ENCODE assay signal across 1 cellular context in the genomic region with DNA sequence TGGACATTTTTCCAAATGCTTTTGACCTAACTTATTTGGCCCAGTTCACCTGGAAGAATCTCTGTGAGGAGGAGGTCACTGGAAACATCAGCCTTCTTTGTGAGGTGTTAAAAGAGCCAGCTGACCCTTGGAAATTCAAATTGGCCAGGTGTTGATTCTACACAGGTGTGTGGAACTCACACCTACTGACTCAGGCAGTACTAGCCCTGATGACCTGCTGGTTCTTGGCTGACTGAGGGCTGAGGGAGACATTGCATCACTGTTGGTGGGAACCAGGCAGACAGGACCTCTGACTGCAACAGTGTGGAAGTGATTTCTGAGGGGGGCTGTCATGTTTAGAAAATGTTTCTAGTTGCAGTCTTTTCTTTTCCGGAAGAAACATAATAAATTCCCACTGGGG.
TF ChIP-seq lines count a peak whose summit lies in the region.

No MANE protein-coding gene starts in this region.

TF ChIP-seq in GM23338, 12 proteins besides CTCF, POLR2A, EP300 and RAD21 (continued from another document):
- TF ChIP-seq, protein P1, sequence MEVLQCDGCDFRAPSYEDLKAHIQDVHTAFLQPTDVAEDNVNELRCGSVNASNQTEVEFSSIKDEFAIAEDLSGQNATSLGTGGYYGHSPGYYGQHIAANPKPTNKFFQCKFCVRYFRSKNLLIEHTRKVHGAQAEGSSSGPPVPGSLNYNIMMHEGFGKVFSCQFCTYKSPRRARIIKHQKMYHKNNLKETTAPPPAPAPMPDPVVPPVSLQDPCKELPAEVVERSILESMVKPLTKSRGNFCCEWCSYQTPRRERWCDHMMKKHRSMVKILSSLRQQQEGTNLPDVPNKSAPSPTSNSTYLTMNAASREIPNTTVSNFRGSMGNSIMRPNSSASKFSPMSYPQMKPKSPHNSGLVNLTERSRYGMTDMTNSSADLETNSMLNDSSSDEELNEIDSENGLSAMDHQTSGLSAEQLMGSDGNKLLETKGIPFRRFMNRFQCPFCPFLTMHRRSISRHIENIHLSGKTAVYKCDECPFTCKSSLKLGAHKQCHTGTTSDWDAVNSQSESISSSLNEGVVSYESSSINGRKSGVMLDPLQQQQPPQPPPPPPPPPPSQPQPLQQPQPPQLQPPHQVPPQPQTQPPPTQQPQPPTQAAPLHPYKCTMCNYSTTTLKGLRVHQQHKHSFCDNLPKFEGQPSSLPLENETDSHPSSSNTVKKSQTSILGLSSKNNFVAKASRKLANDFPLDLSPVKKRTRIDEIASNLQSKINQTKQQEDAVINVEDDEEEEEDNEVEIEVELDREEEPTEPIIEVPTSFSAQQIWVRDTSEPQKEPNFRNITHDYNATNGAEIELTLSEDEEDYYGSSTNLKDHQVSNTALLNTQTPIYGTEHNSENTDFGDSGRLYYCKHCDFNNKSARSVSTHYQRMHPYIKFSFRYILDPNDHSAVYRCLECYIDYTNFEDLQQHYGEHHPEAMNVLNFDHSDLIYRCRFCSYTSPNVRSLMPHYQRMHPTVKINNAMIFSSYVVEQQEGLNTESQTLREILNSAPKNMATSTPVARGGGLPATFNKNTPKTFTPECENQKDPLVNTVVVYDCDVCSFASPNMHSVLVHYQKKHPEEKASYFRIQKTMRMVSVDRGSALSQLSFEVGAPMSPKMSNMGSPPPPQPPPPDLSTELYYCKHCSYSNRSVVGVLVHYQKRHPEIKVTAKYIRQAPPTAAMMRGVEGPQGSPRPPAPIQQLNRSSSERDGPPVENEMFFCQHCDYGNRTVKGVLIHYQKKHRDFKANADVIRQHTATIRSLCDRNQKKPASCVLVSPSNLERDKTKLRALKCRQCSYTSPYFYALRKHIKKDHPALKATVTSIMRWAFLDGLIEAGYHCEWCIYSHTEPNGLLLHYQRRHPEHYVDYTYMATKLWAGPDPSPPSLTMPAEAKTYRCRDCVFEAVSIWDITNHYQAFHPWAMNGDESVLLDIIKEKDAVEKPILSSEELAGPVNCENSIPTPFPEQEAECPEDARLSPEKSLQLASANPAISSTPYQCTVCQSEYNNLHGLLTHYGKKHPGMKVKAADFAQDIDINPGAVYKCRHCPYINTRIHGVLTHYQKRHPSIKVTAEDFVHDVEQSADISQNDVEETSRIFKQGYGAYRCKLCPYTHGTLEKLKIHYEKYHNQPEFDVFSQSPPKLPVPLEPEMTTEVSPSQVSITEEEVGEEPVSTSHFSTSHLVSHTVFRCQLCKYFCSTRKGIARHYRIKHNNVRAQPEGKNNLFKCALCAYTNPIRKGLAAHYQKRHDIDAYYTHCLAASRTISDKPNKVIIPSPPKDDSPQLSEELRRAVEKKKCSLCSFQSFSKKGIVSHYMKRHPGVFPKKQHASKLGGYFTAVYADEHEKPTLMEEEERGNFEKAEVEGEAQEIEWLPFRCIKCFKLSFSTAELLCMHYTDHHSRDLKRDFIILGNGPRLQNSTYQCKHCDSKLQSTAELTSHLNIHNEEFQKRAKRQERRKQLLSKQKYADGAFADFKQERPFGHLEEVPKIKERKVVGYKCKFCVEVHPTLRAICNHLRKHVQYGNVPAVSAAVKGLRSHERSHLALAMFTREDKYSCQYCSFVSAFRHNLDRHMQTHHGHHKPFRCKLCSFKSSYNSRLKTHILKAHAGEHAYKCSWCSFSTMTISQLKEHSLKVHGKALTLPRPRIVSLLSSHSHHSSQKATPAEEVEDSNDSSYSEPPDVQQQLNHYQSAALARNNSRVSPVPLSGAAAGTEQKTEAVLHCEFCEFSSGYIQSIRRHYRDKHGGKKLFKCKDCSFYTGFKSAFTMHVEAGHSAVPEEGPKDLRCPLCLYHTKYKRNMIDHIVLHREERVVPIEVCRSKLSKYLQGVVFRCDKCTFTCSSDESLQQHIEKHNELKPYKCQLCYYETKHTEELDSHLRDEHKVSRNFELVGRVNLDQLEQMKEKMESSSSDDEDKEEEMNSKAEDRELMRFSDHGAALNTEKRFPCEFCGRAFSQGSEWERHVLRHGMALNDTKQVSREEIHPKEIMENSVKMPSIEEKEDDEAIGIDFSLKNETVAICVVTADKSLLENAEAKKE (CRISPR knock-in tag; IDR thresholded peaks at IDR 0.05) = peak; percentile 63; the same call in 1 of the 2 replicates
- TF ChIP-seq NANOG (IDR thresholded peaks at IDR 0.05; ENCODE audit: borderline replicate concordance) (no peak), ZNF331 (CRISPR knock-in tag; IDR thresholded peaks at IDR 0.05; ENCODE audit: low read depth) (no peak)
TF ChIP-seq in GM23338: peak in this region for 1.
